Comparison of ENCODE assay signal across 15 cellular contexts in genomic region chr9:2657427-2657826, GRCh38. TPM values are rescaled to one million over a fixed set of nuclear protein-coding genes. Genes with fewer than 3 reads are reported as not detected.
DNase-seq lines count a peak whose midpoint lies in the region; ATAC-seq lines count a peak whose summit lies in the region.
"Had no signal": no experiment of that assay in that cellular context is flagged by ENCODE, and none has a peak within 500 bp of the region (broad histone marks: within the 10 kb centered on the region; RNA-seq: fewer than 3 reads in every experiment).

No MANE protein-coding gene starts in this region.

- H3K9me3 Mint-ChIP-seq in activated T-cell treated with anti-CD3 and anti-CD28 coated beads, Interleukin-2, amount 50 U/mL, for 24 hours: no peaks in the 10 kb centered on the region

- H3K27ac Mint-ChIP-seq in activated T-cell treated with anti-CD3 and anti-CD28 coated beads, Interleukin-2, amount 50 U/mL, for 24 hours: no peak overlapping the region
- peak overlapping the region; percentile 92 for H3K27ac Mint-ChIP-seq in T-helper 17 cell

- H3K27me3 Mint-ChIP-seq in activated T-cell treated with anti-CD3 and anti-CD28 coated beads, Interleukin-2, amount 50 U/mL, for 24 hours: no peaks in the 10 kb centered on the region
- peaks cover 6% of the 10 kb centered on the region for H3K27me3 Mint-ChIP-seq in T-helper 17 cell

- peaks cover 15% of the 10 kb centered on the region for H3K36me3 Mint-ChIP-seq in activated T-cell treated with anti-CD3 and anti-CD28 coated beads, Interleukin-2, amount 50 U/mL, for 24 hours (ENCODE audit: low read depth)
- no peaks in the 10 kb centered on the region for H3K36me3 Mint-ChIP-seq in T-helper 17 cell (ENCODE audit: low read depth)

- H3K4me3 Mint-ChIP-seq in activated T-cell treated with anti-CD3 and anti-CD28 coated beads, Interleukin-2, amount 50 U/mL, for 24 hours: no peak overlapping the region
- H3K4me3 Mint-ChIP-seq in T-helper 17 cell: peak overlapping the region; percentile 72

- ATAC-seq in HG03432 (IDR thresholded peaks at IDR 0.05; ENCODE audit: unreplicated experiment) (peak; percentile 72), T-helper 17 cell (peak; percentile 60), GM21786 (IDR thresholded peaks at IDR 0.05; ENCODE audit: unreplicated experiment) (no peak)
- ATAC-seq: A549 had no signal

- no peaks in the 10 kb centered on the region for H3K9me3 ChIP-seq in T-helper 17 cell (ENCODE audit: control insufficient read depth, low read length, poor library complexity, severe bottlenecking)
- H3K9me3 ChIP-seq: A549, right lobe of liver had no signal

- DNase-seq in activated T-cell treated with anti-CD3 and anti-CD28 coated beads for 48 hours (ENCODE audit: low read depth): peak; percentile 5
- DNase-seq in activated T-cell treated with anti-CD3 and anti-CD28 coated beads, Interleukin-2, amount 50 U/mL, for 24 hours: no peak
- DNase-seq in T-helper 17 cell: no peak
- DNase-seq in stimulated activated CD8-positive, alpha-beta memory T cell treated with anti-CD3 and anti-CD28 coated beads, Interleukin-7, amount 100 ng/mL, for 4 hours (ENCODE audit: low read depth in 2 of 2): peak; percentile 13
- DNase-seq in NCI-H1092 treated with DMSO at 0.1 percent for 48 hours (lab: John Stamatoyannopoulos, UW): no peak
- no peak for DNase-seq in NCI-H2227 (lab: John Stamatoyannopoulos, UW; ENCODE audit: unreplicated experiment)
- DNase-seq: activated gamma-delta T cell treated with Interleukin-2 at 50 U/mL for 16 hours, mesendoderm, NCI-H69, right lobe of liver had no signal

- peaks cover 27% of the 10 kb centered on the region for H3K4me1 Mint-ChIP-seq in activated T-cell treated with anti-CD3 and anti-CD28 coated beads, Interleukin-2, amount 50 U/mL, for 24 hours (ENCODE audit: low read depth)
- peaks cover 27% of the 10 kb centered on the region for H3K4me1 Mint-ChIP-seq in T-helper 17 cell

RNA-seq across cellular contexts. Expression of gene VLDLR, which starts 35.8 kb away (rescaled TPM):
- total RNA-seq in T-helper 17 cell: under 1 TPM; 0.15 to 0.57 TPM

RNA-seq across cellular contexts. Expression of gene KCNV2, which starts 59.9 kb away (rescaled TPM):
- not detected for total RNA-seq in T-helper 17 cell
- total RNA-seq: Daoy; right lobe of liver; T-helper 2 cell treated with Interferon-gamma antibody and Interleukin-4, amounts not matched to agents 100 ng/mL and 5 ng/mL, for 36 hours had no signal

Comparison
In these comparisons a context has a peak if more than half of its experiments do, and no peak if none do; other contexts are left out.
1. DNase-seq: peak in activated T-cell treated with anti-CD3 and anti-CD28 coated beads for 48 hours (single experiment) and stimulated activated CD8-positive, alpha-beta memory T cell treated with anti-CD3 and anti-CD28 coated beads, Interleukin-7, amount 100 ng/mL, for 4 hours (2 of 2); none in activated T-cell treated with anti-CD3 and anti-CD28 coated beads, Interleukin-2, amount 50 U/mL, for 24 hours (single experiment), T-helper 17 cell (0 of 3), NCI-H1092 treated with DMSO at 0.1 percent for 48 hours (single experiment) and NCI-H2227 (single experiment).